In genomic region chr5:142192296-142192695, GRCh38 we compare ENCODE assay signal across 26 cellular contexts.
DNase-seq lines count a peak whose midpoint lies in the region; ATAC-seq and TF ChIP-seq lines count a peak whose summit lies in the region.
"Had no signal": no experiment of that assay in that cellular context is flagged by ENCODE, and none has a peak within 500 bp of the region (broad histone marks: within the 10 kb centered on the region; RNA-seq: fewer than 3 reads in every experiment).

No MANE protein-coding gene starts in this region.

- no peaks in the 10 kb centered on the region for H4K20me1 ChIP-seq in BLaER1 treated with 17β-estradiol and CSF1 and Interleukin-3, amounts not matched to agents 10 nM and 100 nM

- H2BK15ac ChIP-seq in mesenchymal stem cell (ENCODE audit: low read depth, poor library complexity, severe bottlenecking): no peak overlapping the region

- no peaks in the 10 kb centered on the region for H3K36me3 ChIP-seq in BLaER1 treated with 17β-estradiol and CSF1 and Interleukin-3, amounts not matched to agents 10 nM and 100 nM
- H3K36me3 ChIP-seq in esophagus muscularis mucosa (no peaks in the 10 kb centered on the region), mesenchymal stem cell (ENCODE audit: control insufficient read depth in 1 of 2, insufficient read depth in 2 of 2, low read depth in 1 of 2, low read length in 2 of 2) (no peaks in the 10 kb centered on the region)
- H3K36me3 ChIP-seq: left ventricle myocardium inferior had no signal

- peak overlapping the region; percentile 57 to 92 (median 74) for H3K4me2 ChIP-seq in BLaER1 treated with 17β-estradiol and CSF1 and Interleukin-3, amounts not matched to agents 10 nM and 100 nM
- H3K4me2 ChIP-seq in mesenchymal stem cell (ENCODE audit: low read length, poor library complexity, severe bottlenecking): no peak overlapping the region
- H3K4me2 ChIP-seq: smooth muscle cell had no signal

- no peak overlapping the region for H4K91ac ChIP-seq in mesenchymal stem cell (ENCODE audit: low read length)

- H3K4me3 ChIP-seq in BLaER1 treated with 17β-estradiol and CSF1 and Interleukin-3, amounts not matched to agents 10 nM and 100 nM: no peak overlapping the region; a peak in 1 of 20 replicates
- peak overlapping the region in 3 of 4 donors; percentile 34 to 49 (median 38) for H3K4me3 ChIP-seq in esophagus muscularis mucosa
- H3K4me3 ChIP-seq in mesenchymal stem cell (ENCODE audit: insufficient read depth in 1 of 2, low read depth in 1 of 2, low read length in 2 of 2): no peak overlapping the region
- H3K4me3 ChIP-seq: left ventricle myocardium inferior, smooth muscle cell had no signal

- no peak overlapping the region for H2AFZ ChIP-seq in mesenchymal stem cell (ENCODE audit: low read depth, low read length)

- TF ChIP-seq POLR2A in esophagus muscularis mucosa (IDR thresholded peaks at IDR 0.05; ENCODE audit: low read depth): no peak

- intact Hi-C loops in esophagus muscularis mucosa (cut with DNase I): no loop called here

- H3K14ac ChIP-seq in mesenchymal stem cell (ENCODE audit: low read length in 2 of 2): no peak overlapping the region

- H2BK120ac ChIP-seq in mesenchymal stem cell (ENCODE audit: low read depth, low read length): no peak overlapping the region

- TF ChIP-seq CTCF in esophagus muscularis mucosa (IDR thresholded peaks at IDR 0.05): no peak
- TF ChIP-seq CTCF in neural crest cell (conservative IDR thresholded peaks at IDR 0.05): no peak

- peaks cover 14% of the 10 kb centered on the region for H3K4me1 Mint-ChIP-seq in neural crest cell

- H3K18ac ChIP-seq in mesenchymal stem cell (ENCODE audit: low read depth in 1 of 2, low read length in 2 of 2): no peak overlapping the region

- no peak overlapping the region for H2AK5ac ChIP-seq in mesenchymal stem cell (ENCODE audit: low read length, severe bottlenecking)

- no peak overlapping the region for H3K4me3 Mint-ChIP-seq in neural crest cell

- no peaks in the 10 kb centered on the region for H3K36me3 Mint-ChIP-seq in neural crest cell (ENCODE audit: low read depth)

- no peaks in the 10 kb centered on the region for H3K27me3 ChIP-seq in BLaER1 treated with 17β-estradiol and CSF1 and Interleukin-3, amounts not matched to agents 10 nM and 100 nM
- H3K27me3 ChIP-seq in esophagus muscularis mucosa (no peaks in the 10 kb centered on the region), mesenchymal stem cell (ENCODE audit: control insufficient read depth in 1 of 2, insufficient read depth in 1 of 2, low read length in 2 of 2) (peaks cover 0 to 2% of the 10 kb centered on the region in 2 experiments)

- peaks cover 0 to under 1% (median 0%) of the 10 kb centered on the region in 11 experiments; a peak in 1 of 22 replicates for H3K9me3 ChIP-seq in BLaER1 treated with 17β-estradiol and CSF1 and Interleukin-3, amounts not matched to agents 10 nM and 100 nM (replicated peaks in 1 of 11)
- H3K9me3 ChIP-seq in esophagus muscularis mucosa (no peaks in the 10 kb centered on the region), mesenchymal stem cell (ENCODE audit: control insufficient read depth, low read length) (no peaks in the 10 kb centered on the region)
- H3K9me3 ChIP-seq: left ventricle myocardium inferior had no signal

- 77% methylated on average over 5 of the region's 5 CpGs for WGBS in esophagus muscularis mucosa
- 89% methylated on average over 4 of the region's 5 CpGs for WGBS in mesenchymal stem cell

- in situ Hi-C loops in G401 (cut with HindIII; ENCODE audit: low sequenced_read_pairs): no loop called here

- no peak overlapping the region for H2BK5ac ChIP-seq in mesenchymal stem cell (ENCODE audit: low read depth, low read length, poor library complexity, severe bottlenecking)

- no peak overlapping the region for H2BK12ac ChIP-seq in mesenchymal stem cell (ENCODE audit: low read length in 2 of 2)

- H3K27ac ChIP-seq in BLaER1 treated with 17β-estradiol and CSF1 and Interleukin-3, amounts not matched to agents 10 nM and 100 nM: peak overlapping the region in 8 of 11 experiments; percentile 9 to 68 (median 58); a peak in 14 of 22 replicates
- H3K27ac ChIP-seq in esophagus muscularis mucosa (replicated peaks in 1 of 4) (peak overlapping the region; percentile 52 to 71 (median 60)), mesenchymal stem cell (ENCODE audit: low read length, poor library complexity, severe bottlenecking) (no peak overlapping the region)

- H3K23ac ChIP-seq in mesenchymal stem cell (ENCODE audit: low read length in 2 of 2): no peak overlapping the region

- no peak overlapping the region for H3K4ac ChIP-seq in mesenchymal stem cell (ENCODE audit: low read depth in 1 of 2, low read length in 2 of 2)

- H3K4me1 ChIP-seq in BLaER1 treated with 17β-estradiol and CSF1 and Interleukin-3, amounts not matched to agents 10 nM and 100 nM: peaks cover 21 to 66% (median 57%) of the 10 kb centered on the region in 10 experiments
- H3K4me1 ChIP-seq in esophagus muscularis mucosa: peaks cover 0 to 16% (median 3%) of the 10 kb centered on the region in 4 donors
- peaks cover 4% of the 10 kb centered on the region for H3K4me1 ChIP-seq in mesenchymal stem cell (ENCODE audit: control insufficient read depth, insufficient read depth, low read depth, low read length)

- no peak overlapping the region for H4K8ac ChIP-seq in mesenchymal stem cell (ENCODE audit: low read length)

- H3K79me1 ChIP-seq in mesenchymal stem cell (replicated peaks; ENCODE audit: low read length, poor library complexity, severe bottlenecking): no peaks in the 10 kb centered on the region

- ATAC-seq in HG03159 (IDR thresholded peaks at IDR 0.05; ENCODE audit: unreplicated experiment) (no peak), HG03565 (IDR thresholded peaks at IDR 0.05; ENCODE audit: unreplicated experiment) (no peak)
- ATAC-seq: esophagus mucosa had no signal

- DNase-seq in NOMO-1 treated with DMSO at 0.1 percent for 48 hours (lab: John Stamatoyannopoulos, UW; ENCODE audit: unreplicated experiment): peak; percentile 67
- no peak for DNase-seq in esophagus muscularis mucosa (ENCODE audit: extremely low spot score)
- no peak for DNase-seq in neural crest cell (ENCODE audit: low read depth, low spot score)
- no peak for DNase-seq in G401 (ENCODE audit: low spot score)
- no peak for DNase-seq in mesenchymal stem cell
- DNase-seq: activated CD4-positive, alpha-beta T cell treated with anti-CD3 and anti-CD28 coated beads, Interleukin-2, amount 50 U/mL, for 48 hours; activated CD4-positive, CD25-positive, alpha-beta regulatory T cell; activated effector memory CD4-positive, alpha-beta T cell treated with anti-CD3 and anti-CD28 coated beads, Interleukin-2, amount 50 U/mL, for 16 hours; effector memory CD4-positive, alpha-beta T cell; foreskin melanocyte; hippocampal formation; left ventricle myocardium inferior; NCI-H1417; NCI-H2081 treated with DMSO at 0.1 percent for 48 hours; NCI-H446; SHP77; stimulated activated CD4-positive, alpha-beta T cell treated with anti-CD3 and anti-CD28 coated beads, Interleukin-2, amount 100 ng/mL, for 24 hours; substantia nigra; SW 1271; T1000 had no signal

- H3K27me3 Mint-ChIP-seq in neural crest cell (ENCODE audit: low read depth): no peaks in the 10 kb centered on the region
- H3K27me3 Mint-ChIP-seq: progenitor cell of endocrine pancreas had no signal

- H3K9me3 Mint-ChIP-seq in neural crest cell: peaks cover 2% of the 10 kb centered on the region

- peak overlapping the region in 5 of 11 experiments; percentile 2 to 41 (median 33); a peak in 7 of 22 replicates for H3K9ac ChIP-seq in BLaER1 treated with 17β-estradiol and CSF1 and Interleukin-3, amounts not matched to agents 10 nM and 100 nM
- H3K9ac ChIP-seq in mesenchymal stem cell (ENCODE audit: low read length): no peak overlapping the region

- peak overlapping the region; percentile 67 for H3K27ac Mint-ChIP-seq in neural crest cell (ENCODE audit: unreplicated experiment)
- H3K27ac Mint-ChIP-seq: progenitor cell of endocrine pancreas had no signal

- TF ChIP-seq EP300 in esophagus muscularis mucosa (IDR thresholded peaks at IDR 0.05): no peak

Comparison
In these comparisons a context has a peak if more than half of its experiments do, and no peak if none do; other contexts are left out.
1. H3K4me3 ChIP-seq: peak in esophagus muscularis mucosa (3 of 4); none in BLaER1 treated with 17β-estradiol and CSF1 and Interleukin-3, amounts not matched to agents 10 nM and 100 nM (0 of 10) and mesenchymal stem cell (0 of 2).